Comparison of ENCODE assay signal across 23 cellular contexts in genomic region chr16:3720418-3720817, GRCh38.
"Had no signal": no experiment of that assay in that cellular context is flagged by ENCODE, and none has a peak within 500 bp of the region (broad histone marks: within the 10 kb centered on the region; RNA-seq: fewer than 3 reads in every experiment).

No MANE protein-coding gene starts in this region.

- ATAC-seq: activated CD4-positive, alpha-beta T cell treated with anti-CD3 and anti-CD28 coated beads for 36 hours; activated naive CD4-positive, alpha-beta T cell treated with anti-CD3 and anti-CD28 coated beads, Interleukin-2, amount 50 U/mL, for 72 hours; activated naive CD8-positive, alpha-beta T cell treated with anti-CD3 and anti-CD28 coated beads, Interleukin-2, amount 50 U/mL, for 24 hours; body of pancreas had no signal

- H3K27me3 Mint-ChIP-seq: activated CD4-positive, alpha-beta memory T cell treated with anti-CD3 and anti-CD28 coated beads, Interleukin-2, amount 10 ng/mL, durations not matched to agents 7 days and 5 days; activated CD4-positive, alpha-beta T cell treated with anti-CD3 and anti-CD28 coated beads for 36 hours; activated naive CD8-positive, alpha-beta T cell treated with anti-CD3 and anti-CD28 coated beads, Interleukin-2, amount 50 U/mL, for 24 hours had no signal

- H3K9me3 ChIP-seq: ascending aorta, body of pancreas had no signal

- H3K27ac Mint-ChIP-seq: activated CD4-positive, alpha-beta memory T cell treated with anti-CD3 and anti-CD28 coated beads, Interleukin-2, amount 10 ng/mL, durations not matched to agents 7 days and 5 days; activated CD4-positive, alpha-beta T cell treated with anti-CD3 and anti-CD28 coated beads for 36 hours; activated naive CD4-positive, alpha-beta T cell treated with anti-CD3 and anti-CD28 coated beads, Interleukin-2, amount 50 U/mL, for 72 hours; activated naive CD8-positive, alpha-beta T cell treated with anti-CD3 and anti-CD28 coated beads, Interleukin-2, amount 50 U/mL, for 24 hours had no signal

- DNase-seq: activated CD4-positive, alpha-beta memory T cell treated with anti-CD3 and anti-CD28 coated beads, Interleukin-2, amount 10 ng/mL, durations not matched to agents 7 days and 5 days; activated CD4-positive, alpha-beta T cell treated with anti-CD3 and anti-CD28 coated beads for 36 hours; activated CD4-positive, alpha-beta T cell treated with anti-CD3 and anti-CD28 coated beads, Interleukin-2, amount 50 U/mL, for 1 hour; activated CD4-positive, CD25-positive, alpha-beta regulatory T cell; activated effector memory CD4-positive, alpha-beta T cell treated with anti-CD3 and anti-CD28 coated beads, Interleukin-2, amount 50 U/mL, for 16 hours; activated naive CD4-positive, alpha-beta T cell treated with Interleukin-2 at 50 U/mL for 16 hours; activated naive CD8-positive, alpha-beta T cell treated with anti-CD3 and anti-CD28 coated beads, Interleukin-2, amount 50 U/mL, for 24 hours; activated T-cell treated with anti-CD3 and anti-CD28 coated beads for 4 hours; amniotic stem cell; body of pancreas; Kasumi-1; KBM-7; NCI-H146; NCI-H187 treated with DMSO at 0.1 percent for 48 hours; NCI-H2081 treated with DMSO at 0.1 percent for 48 hours; NCI-H446; NCI-H524; PC-9; T-helper 1 cell had no signal

- H3K4me3 ChIP-seq: ascending aorta, body of pancreas, PC-9, SK-N-MC had no signal

- H3K27ac ChIP-seq: ascending aorta, body of pancreas, PC-9, SK-N-MC, VCaP had no signal

- H3K27me3 ChIP-seq: ascending aorta, body of pancreas had no signal

- H3K9me3 Mint-ChIP-seq: activated CD4-positive, alpha-beta memory T cell treated with anti-CD3 and anti-CD28 coated beads, Interleukin-2, amount 10 ng/mL, durations not matched to agents 7 days and 5 days; activated naive CD4-positive, alpha-beta T cell treated with anti-CD3 and anti-CD28 coated beads, Interleukin-2, amount 50 U/mL, for 72 hours; activated naive CD8-positive, alpha-beta T cell treated with anti-CD3 and anti-CD28 coated beads, Interleukin-2, amount 50 U/mL, for 24 hours had no signal

- H3K4me2 ChIP-seq: PC-9 had no signal

- H3K36me3 ChIP-seq: ascending aorta had no signal

- H3K4me3 Mint-ChIP-seq: activated CD4-positive, alpha-beta memory T cell treated with anti-CD3 and anti-CD28 coated beads, Interleukin-2, amount 10 ng/mL, durations not matched to agents 7 days and 5 days; activated CD4-positive, alpha-beta T cell treated with anti-CD3 and anti-CD28 coated beads for 36 hours; activated naive CD8-positive, alpha-beta T cell treated with anti-CD3 and anti-CD28 coated beads, Interleukin-2, amount 50 U/mL, for 24 hours had no signal

- H2AFZ ChIP-seq: PC-9 had no signal
